Comparison of ENCODE assay signal across 20 cellular contexts in the genomic region with DNA sequence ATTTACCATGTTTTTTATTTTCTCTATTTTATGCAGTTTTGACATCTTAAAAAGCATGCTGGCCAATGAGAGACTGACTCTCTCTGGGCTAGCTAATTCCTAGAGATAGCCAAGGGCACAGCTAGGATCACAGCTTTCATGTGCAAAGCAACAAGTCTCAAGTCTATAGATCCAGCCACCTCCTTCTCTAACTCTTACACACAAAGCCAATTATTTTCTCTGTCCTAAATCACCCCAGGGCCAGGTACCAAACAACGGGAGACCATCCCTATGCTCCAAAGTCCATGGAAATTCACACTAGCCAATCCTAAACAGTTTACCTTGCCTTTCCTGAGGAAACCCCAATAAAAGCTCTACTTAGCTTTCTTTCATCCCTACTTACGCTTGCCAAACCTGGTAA. TPM values are rescaled to one million over a fixed set of nuclear protein-coding genes. Genes with fewer than 3 reads are reported as not detected.
DNase-seq lines count a peak whose midpoint lies in the region; ATAC-seq and TF ChIP-seq lines count a peak whose summit lies in the region.
"Had no signal": no experiment of that assay in that cellular context is flagged by ENCODE, and none has a peak within 500 bp of the region (broad histone marks: within the 10 kb centered on the region; RNA-seq: fewer than 3 reads in every experiment).

No MANE protein-coding gene starts in this region.

- no peaks in the 10 kb centered on the region for H3K9me2 ChIP-seq in HCT116 (ENCODE audit: insufficient read depth)

- POLR2A ChIA-PET in HCT116 (lab: Charles Lee) (interaction anchor here (1.0 kb wide), 1 partner anchor 37 kb away, joined by 3 read pairs; no protein-coding TSS in a partner anchor), Panc1 (lab: Charles Lee) (interaction anchor here (0.6 kb wide), 1 partner anchor 128 kb away, joined by 3 read pairs; no protein-coding TSS in a partner anchor)

- TF ChIP-seq CTCF in HCT116 (IDR thresholded peaks at IDR 0.05 in 2 of 3, conservative IDR thresholded peaks at IDR 0.05 in 1 of 3; ENCODE audit: borderline replicate concordance in 1 of 3, insufficient read depth in 1 of 3, low read depth in 2 of 3, low read length in 2 of 3): no peak
- TF ChIP-seq CTCF in Panc1 (IDR thresholded peaks at IDR 0.05): no peak
- TF ChIP-seq CTCF in gastrocnemius medialis (IDR thresholded peaks at IDR 0.05 in 4 of 5, conservative IDR thresholded peaks at IDR 0.05 in 1 of 5): no peak

- ATAC-seq in HCT116: 0 out of 2 replicates have a peak, but pooled peaks have one; percentile 7
- 0 out of 2 replicates have a peak, but pooled peaks have one; percentile 25 for ATAC-seq in Panc1
- no peak for ATAC-seq in gastrocnemius medialis
- ATAC-seq: T-cell had no signal

- peaks cover 31 to 56% of the 10 kb centered on the region in 2 experiments for H3K36me3 ChIP-seq in HCT116 (ENCODE audit: control insufficient read depth in 1 of 2, insufficient read depth in 2 of 2, low read length in 2 of 2)
- peaks cover 52% of the 10 kb centered on the region for H3K36me3 ChIP-seq in Panc1 (ENCODE audit: control insufficient read depth, insufficient read depth, low read length)
- peaks cover 0 to 26% of the 10 kb centered on the region in 2 donors for H3K36me3 ChIP-seq in gastrocnemius medialis

- H3K79me2 ChIP-seq in HCT116 (ENCODE audit: insufficient read depth, low read length): peaks cover 99% of the 10 kb centered on the region

- RAD21 ChIA-PET in HCT116 (lab: Charles Lee; ENCODE audit: low non-redundant PET in 1 of 2, low total read pairs in 2 of 2, uncharacterized antibody in 2 of 2, unreplicated experiment in 2 of 2): no interaction called here

- H3K9me3 ChIP-seq in HCT116 (ENCODE audit: control insufficient read depth in 1 of 2, insufficient read depth in 1 of 2, low read depth in 1 of 2, low read length in 2 of 2) (no peaks in the 10 kb centered on the region), Panc1 (ENCODE audit: control insufficient read depth, insufficient read depth, low read depth, low read length) (no peaks in the 10 kb centered on the region), gastrocnemius medialis (no peaks in the 10 kb centered on the region)
- H3K9me3 ChIP-seq: SJSA1 had no signal

- intact Hi-C loops in HCT116 (cut with micrococcal nuclease) (no loop called here), Panc1 (cut with micrococcal nuclease; ENCODE audit: unreplicated experiment) (no loop called here), gastrocnemius medialis (cut with DNase I; ENCODE audit: low total_unique reads) (loop anchor here (10.0 kb wide), 1 partner anchor 125 kb away; no protein-coding TSS in a partner anchor)

- TF ChIP-seq POLR2A in HCT116 (IDR thresholded peaks at IDR 0.05; ENCODE audit: borderline replicate concordance, extremely low read depth, insufficient read depth, insufficient read length): no peak
- no peak for TF ChIP-seq POLR2A in gastrocnemius medialis (IDR thresholded peaks at IDR 0.05)

- no peak overlapping the region for H3K9ac ChIP-seq in HCT116 (ENCODE audit: low read length)

- DNase-seq in HCT116 (ENCODE audit: low read depth, low spot score): no peak
- DNase-seq in Panc1 (ENCODE audit: low read depth, low spot score): no peak
- DNase-seq in iPS-NIHi11 (ENCODE audit: low spot score): peak; percentile 12
- DNase-seq in gastrocnemius medialis: no peak
- no peak for DNase-seq in DMS 273 (lab: John Stamatoyannopoulos, UW; ENCODE audit: unreplicated experiment)
- DNase-seq in NOMO-1 treated with DMSO at 0.1 percent for 48 hours (lab: John Stamatoyannopoulos, UW; ENCODE audit: unreplicated experiment): no peak
- no peak for DNase-seq in activated CD8-positive, alpha-beta memory T cell treated with anti-CD3 and anti-CD28 coated beads, Interleukin-2, amount 50 U/mL, for 4 hours
- DNase-seq: C1 segment of cervical spinal cord; CD4-positive, alpha-beta memory T cell; DMS79 treated with DMSO at 0.1 percent for 48 hours; NCI-H1105; NCI-H1436 treated with DMSO at 0.1 percent for 48 hours; NCI-H187 treated with DMSO at 0.1 percent for 48 hours; NCI-H2107; NCI-H524; OCI-M1; Right ventricle myocardium superior; T-cell had no signal

- CTCF ChIA-PET in HCT116 (lab: Charles Lee): no interaction called here
- CTCF ChIA-PET in Panc1 (lab: Charles Lee): no interaction called here

- peaks cover 20% of the 10 kb centered on the region; the same call in 1 of the 2 replicates for H4K20me1 ChIP-seq in HCT116 (ENCODE audit: insufficient read depth)

- no peak overlapping the region for H3K4me3 ChIP-seq in HCT116 (replicated peaks in 1 of 2; ENCODE audit: low read depth in 1 of 2, low read length in 2 of 2)
- no peak overlapping the region for H3K4me3 ChIP-seq in Panc1 (ENCODE audit: low read depth in 2 of 2, low read length in 2 of 2)
- no peak overlapping the region for H3K4me3 ChIP-seq in gastrocnemius medialis
- H3K4me3 ChIP-seq: SJSA1 had no signal

- in situ Hi-C loops in Panc1 (cut with HindIII; ENCODE audit: low pct_unique_long_range_greater_than_20kb, low sequenced_read_pairs): no loop called here
- in situ Hi-C loops in gastrocnemius medialis (cut with MboI; ENCODE audit: low sequenced_read_pairs in 4 of 4): no loop called here

- no peak overlapping the region for H2AFZ ChIP-seq in HCT116 (ENCODE audit: low read depth, low read length, poor library complexity, severe bottlenecking)

- no peak overlapping the region for H3K4me2 ChIP-seq in HCT116 (ENCODE audit: low read length)

- H3K27me3 ChIP-seq in HCT116 (ENCODE audit: insufficient read depth, low read length) (no peaks in the 10 kb centered on the region), Panc1 (ENCODE audit: control insufficient read depth, insufficient read depth, low read length) (no peaks in the 10 kb centered on the region), gastrocnemius medialis (no peaks in the 10 kb centered on the region)
- H3K27me3 ChIP-seq: SJSA1 had no signal

- BruUV-seq in HCT116 (replicated peaks; lab: Mats Ljungman, UMichigan) (no TSS peak), Panc1 (replicated peaks; lab: Mats Ljungman, UMichigan) (no TSS peak)

- H3K4me1 ChIP-seq in HCT116 (ENCODE audit: control insufficient read depth in 1 of 2, insufficient read depth in 2 of 2, low read length in 2 of 2) (peaks cover 56 to 81% of the 10 kb centered on the region in 2 experiments), Panc1 (ENCODE audit: control insufficient read depth, insufficient read depth, low read length) (peaks cover 74% of the 10 kb centered on the region), gastrocnemius medialis (no peaks in the 10 kb centered on the region)
- H3K4me1 ChIP-seq: SJSA1 had no signal

- no peak for TF ChIP-seq RAD21 in HCT116 (IDR thresholded peaks at IDR 0.05; ENCODE audit: low read depth)

- H3K27ac ChIP-seq in HCT116 (ENCODE audit: low read depth, low read length) (peak overlapping the region; percentile 66), Panc1 (ENCODE audit: low read length) (peak overlapping the region; percentile 62), gastrocnemius medialis (peak overlapping the region in 3 of 4 donors; percentile 8 to 56 (median 47))
- H3K27ac ChIP-seq: HL-60, SJSA1 had no signal

TF ChIP-seq in HCT116, 20 proteins besides CTCF, POLR2A, EP300 and RAD21:
- no peak for TF ChIP-seq CEBPB (IDR thresholded peaks at IDR 0.05; ENCODE audit: low read depth)
- TF ChIP-seq TCF7L2 (IDR thresholded peaks at IDR 0.05; ENCODE audit: borderline replicate concordance, extremely low read depth, insufficient read depth, insufficient read length): no peak
- TF ChIP-seq SP1 (IDR thresholded peaks at IDR 0.05; ENCODE audit: low read depth): no peak
- TF ChIP-seq, protein P1, sequence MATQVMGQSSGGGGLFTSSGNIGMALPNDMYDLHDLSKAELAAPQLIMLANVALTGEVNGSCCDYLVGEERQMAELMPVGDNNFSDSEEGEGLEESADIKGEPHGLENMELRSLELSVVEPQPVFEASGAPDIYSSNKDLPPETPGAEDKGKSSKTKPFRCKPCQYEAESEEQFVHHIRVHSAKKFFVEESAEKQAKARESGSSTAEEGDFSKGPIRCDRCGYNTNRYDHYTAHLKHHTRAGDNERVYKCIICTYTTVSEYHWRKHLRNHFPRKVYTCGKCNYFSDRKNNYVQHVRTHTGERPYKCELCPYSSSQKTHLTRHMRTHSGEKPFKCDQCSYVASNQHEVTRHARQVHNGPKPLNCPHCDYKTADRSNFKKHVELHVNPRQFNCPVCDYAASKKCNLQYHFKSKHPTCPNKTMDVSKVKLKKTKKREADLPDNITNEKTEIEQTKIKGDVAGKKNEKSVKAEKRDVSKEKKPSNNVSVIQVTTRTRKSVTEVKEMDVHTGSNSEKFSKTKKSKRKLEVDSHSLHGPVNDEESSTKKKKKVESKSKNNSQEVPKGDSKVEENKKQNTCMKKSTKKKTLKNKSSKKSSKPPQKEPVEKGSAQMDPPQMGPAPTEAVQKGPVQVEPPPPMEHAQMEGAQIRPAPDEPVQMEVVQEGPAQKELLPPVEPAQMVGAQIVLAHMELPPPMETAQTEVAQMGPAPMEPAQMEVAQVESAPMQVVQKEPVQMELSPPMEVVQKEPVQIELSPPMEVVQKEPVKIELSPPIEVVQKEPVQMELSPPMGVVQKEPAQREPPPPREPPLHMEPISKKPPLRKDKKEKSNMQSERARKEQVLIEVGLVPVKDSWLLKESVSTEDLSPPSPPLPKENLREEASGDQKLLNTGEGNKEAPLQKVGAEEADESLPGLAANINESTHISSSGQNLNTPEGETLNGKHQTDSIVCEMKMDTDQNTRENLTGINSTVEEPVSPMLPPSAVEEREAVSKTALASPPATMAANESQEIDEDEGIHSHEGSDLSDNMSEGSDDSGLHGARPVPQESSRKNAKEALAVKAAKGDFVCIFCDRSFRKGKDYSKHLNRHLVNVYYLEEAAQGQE (IDR thresholded peaks at IDR 0.05; ENCODE audit: low read depth): no peak
- TF ChIP-seq JUND (IDR thresholded peaks at IDR 0.05): no peak
- TF ChIP-seq SRF (IDR thresholded peaks at IDR 0.05; ENCODE audit: low read depth): no peak
- TF ChIP-seq ZNF274 (IDR thresholded peaks at IDR 0.05; ENCODE audit: low read depth, low read length): no peak
- TF ChIP-seq ZFX (IDR thresholded peaks at IDR 0.05): no peak
- TF ChIP-seq EZH2 (IDR thresholded peaks at IDR 0.05): no peak
- TF ChIP-seq ELF1 (IDR thresholded peaks at IDR 0.05; ENCODE audit: borderline replicate concordance, low read depth): no peak
- no peak for TF ChIP-seq YY1 (IDR thresholded peaks at IDR 0.05; ENCODE audit: extremely low read depth, insufficient replicate concordance, low read depth, low read length)

RNA-seq across cellular contexts. Expression of gene ARHGAP29, which starts 38.0 kb away (rescaled TPM):
- total RNA-seq in HCT116 (2021; ENCODE audit: unreplicated experiment): 128 TPM
- 29.0 and 40.6 TPM in 2 replicates for polyA plus RNA-seq in HCT116 (2012)
- total RNA-seq in Panc1 (2021; ENCODE audit: unreplicated experiment): 197 TPM
- 64.8 TPM for polyA plus RNA-seq in Panc1 (2012; ENCODE audit: insufficient read length)
- total RNA-seq in gastrocnemius medialis: 10 to 100 TPM in 3 of 4 donors, 1 to 10 TPM in 1; 10.0 to 13.5 (median 11.6) TPM
- total RNA-seq: CD4-positive, alpha-beta memory T cell had no signal
- polyA plus RNA-seq: CD4-positive, alpha-beta memory T cell had no signal

Comparison
In these comparisons a context has a peak if more than half of its experiments do, and no peak if none do; other contexts are left out.
1. ATAC-seq: peak in HCT116 (single experiment) and Panc1 (single experiment); none in gastrocnemius medialis (0 of 2).
2. Peak in every context shown above with its lines, with median percentiles within 50 percentile points of each other: H3K27ac ChIP-seq.